17 cellular contexts compared by ENCODE assay signal in genomic region chr2:172943563-172943962, GRCh38.
DNase-seq lines count a peak whose midpoint lies in the region; ATAC-seq and TF ChIP-seq lines count a peak whose summit lies in the region.
"Had no signal": no experiment of that assay in that cellular context is flagged by ENCODE, and none has a peak within 500 bp of the region (broad histone marks: within the 10 kb centered on the region; RNA-seq: fewer than 3 reads in every experiment).

No MANE protein-coding gene starts in this region.

- peak; percentile 24 for DNase-seq in activated naive CD4-positive, alpha-beta T cell treated with anti-CD3 and anti-CD28 coated beads, Interleukin-2, amount 10 ng/mL, durations not matched to agents 7 days and 5 days
- DNase-seq in activated naive CD4-positive, alpha-beta T cell treated with anti-CD3 and anti-CD28 coated beads, Interleukin-2, amount 50 U/mL, for 16 hours = no peak
- peak; percentile 29 for DNase-seq in activated CD8-positive, alpha-beta T cell treated with anti-CD3 and anti-CD28 coated beads for 36 hours
- no peak for DNase-seq in NCI-H82 treated with DMSO at 0.1 percent for 48 hours (lab: John Stamatoyannopoulos, UW; ENCODE audit: unreplicated experiment)
- DNase-seq in tibial nerve (ENCODE audit: low spot score in 2 of 2) = no peak
- DNase-seq: ACHN; CD4-positive, alpha-beta memory T cell; GF-D8; KG1; NCI-H1105 treated with DMSO at 0.1 percent for 48 hours; NCI-H2029; NCI-H2171 treated with DMSO at 0.1 percent for 48 hours; NCI-H510A; SIG-M5 had no signal

- H2AFZ ChIP-seq in parathyroid adenoma = peak overlapping the region; percentile 17

- H3K27ac Mint-ChIP-seq in activated naive CD4-positive, alpha-beta T cell treated with anti-CD3 and anti-CD28 coated beads, Interleukin-2, amount 10 ng/mL, durations not matched to agents 7 days and 5 days = peak overlapping the region; percentile 55
- H3K27ac Mint-ChIP-seq in activated CD8-positive, alpha-beta T cell treated with anti-CD3 and anti-CD28 coated beads for 36 hours = peak overlapping the region; percentile 81
- H3K27ac Mint-ChIP-seq: CD4-positive, alpha-beta memory T cell had no signal

- peaks cover 14% of the 10 kb centered on the region for H3K27me3 Mint-ChIP-seq in activated naive CD4-positive, alpha-beta T cell treated with anti-CD3 and anti-CD28 coated beads, Interleukin-2, amount 10 ng/mL, durations not matched to agents 7 days and 5 days
- H3K27me3 Mint-ChIP-seq in activated CD8-positive, alpha-beta T cell treated with anti-CD3 and anti-CD28 coated beads for 36 hours = peaks cover 2% of the 10 kb centered on the region

- intact Hi-C loops in activated CD8-positive, alpha-beta T cell treated with anti-CD3 and anti-CD28 coated beads for 36 hours (cut with micrococcal nuclease) = no loop called here

- ATAC-seq in activated CD8-positive, alpha-beta T cell treated with anti-CD3 and anti-CD28 coated beads for 36 hours = peak; percentile 68
- no peak for ATAC-seq in GM19463 (IDR thresholded peaks at IDR 0.05; ENCODE audit: unreplicated experiment)

- H3K4me3 Mint-ChIP-seq in activated naive CD4-positive, alpha-beta T cell treated with anti-CD3 and anti-CD28 coated beads, Interleukin-2, amount 10 ng/mL, durations not matched to agents 7 days and 5 days = no peak overlapping the region
- peak overlapping the region; percentile 48 for H3K4me3 Mint-ChIP-seq in activated CD8-positive, alpha-beta T cell treated with anti-CD3 and anti-CD28 coated beads for 36 hours

- CTCF ChIA-PET in activated naive CD4-positive, alpha-beta T cell treated with anti-CD3 and anti-CD28 coated beads, Interleukin-2, amount 10 ng/mL, durations not matched to agents 7 days and 5 days (lab: Charles Lee) = interaction anchor here (1.1 kb wide), 1 partner anchor 84 kb away, joined by 5 read pairs; no protein-coding TSS in a partner anchor
- CTCF ChIA-PET in activated CD8-positive, alpha-beta T cell treated with anti-CD3 and anti-CD28 coated beads for 36 hours (lab: Charles Lee) = interaction anchor here (2.3 kb wide), 1 partner anchor 12 kb away, joined by 22 read pairs; no protein-coding TSS in a partner anchor

- H3K9me3 Mint-ChIP-seq in activated naive CD4-positive, alpha-beta T cell treated with anti-CD3 and anti-CD28 coated beads, Interleukin-2, amount 10 ng/mL, durations not matched to agents 7 days and 5 days = peaks cover 11% of the 10 kb centered on the region
- peaks cover 12% of the 10 kb centered on the region for H3K9me3 Mint-ChIP-seq in activated CD8-positive, alpha-beta T cell treated with anti-CD3 and anti-CD28 coated beads for 36 hours

- no peaks in the 10 kb centered on the region for H3K36me3 Mint-ChIP-seq in activated naive CD4-positive, alpha-beta T cell treated with anti-CD3 and anti-CD28 coated beads, Interleukin-2, amount 10 ng/mL, durations not matched to agents 7 days and 5 days
- peaks cover 6% of the 10 kb centered on the region for H3K36me3 Mint-ChIP-seq in activated CD8-positive, alpha-beta T cell treated with anti-CD3 and anti-CD28 coated beads for 36 hours (ENCODE audit: low read depth)
- H3K36me3 Mint-ChIP-seq: CD4-positive, alpha-beta memory T cell had no signal

- TF ChIP-seq CTCF in activated CD8-positive, alpha-beta T cell treated with anti-CD3 and anti-CD28 coated beads for 36 hours (IDR thresholded peaks at IDR 0.05) = no peak
- TF ChIP-seq CTCF in parathyroid adenoma (IDR thresholded peaks at IDR 0.05) (no peak), tibial nerve (IDR thresholded peaks at IDR 0.05) (no peak)

- no peak for TF ChIP-seq POLR2A in tibial nerve (IDR thresholded peaks at IDR 0.05)

- H3K4me3 ChIP-seq in parathyroid adenoma (ENCODE audit: low read depth, low read length) (no peak overlapping the region), tibial nerve (no peak overlapping the region)

- POLR2A ChIA-PET in activated CD8-positive, alpha-beta T cell treated with anti-CD3 and anti-CD28 coated beads for 36 hours (lab: Charles Lee) = no interaction called here

- H3K36me3 ChIP-seq in KOPT-K1 (ENCODE audit: insufficient read depth, low read length) (no peaks in the 10 kb centered on the region), parathyroid adenoma (ENCODE audit: control insufficient read depth, insufficient read depth, low read length) (no peaks in the 10 kb centered on the region), tibial nerve (no peaks in the 10 kb centered on the region)

- H3K27me3 ChIP-seq in parathyroid adenoma (ENCODE audit: control insufficient read depth, insufficient read depth, low read length) (no peaks in the 10 kb centered on the region), tibial nerve (peaks cover 0 to 4% of the 10 kb centered on the region in 2 donors)

- no peak overlapping the region for H3K9ac ChIP-seq in parathyroid adenoma

- no peak for TF ChIP-seq EP300 in tibial nerve (IDR thresholded peaks at IDR 0.05)

- H3K27ac ChIP-seq in KOPT-K1 (ENCODE audit: low read depth, low read length, poor library complexity, severe bottlenecking) = peak overlapping the region; percentile 76
- no peak overlapping the region for H3K27ac ChIP-seq in parathyroid adenoma
- H3K27ac ChIP-seq in tibial nerve = no peak overlapping the region

- H3K4me2 ChIP-seq in parathyroid adenoma (ENCODE audit: low read length) = no peak overlapping the region

- H3K79me2 ChIP-seq in parathyroid adenoma = no peaks in the 10 kb centered on the region

- peaks cover 11% of the 10 kb centered on the region for H3K9me3 ChIP-seq in KOPT-K1 (ENCODE audit: insufficient read depth, low read length, poor library complexity, severe bottlenecking)
- H3K9me3 ChIP-seq in parathyroid adenoma (ENCODE audit: control insufficient read depth, low read length) = no peaks in the 10 kb centered on the region
- H3K9me3 ChIP-seq in tibial nerve = no peaks in the 10 kb centered on the region

- 77% methylated on average over 3 of the region's 3 CpGs for WGBS in tibial nerve, 2 donors

- H3K4me1 ChIP-seq in parathyroid adenoma = peaks cover 5% of the 10 kb centered on the region
- H3K4me1 ChIP-seq in tibial nerve = no peaks in the 10 kb centered on the region

- H3K4me1 Mint-ChIP-seq in activated naive CD4-positive, alpha-beta T cell treated with anti-CD3 and anti-CD28 coated beads, Interleukin-2, amount 10 ng/mL, durations not matched to agents 7 days and 5 days = peaks cover 27% of the 10 kb centered on the region
- peaks cover 30% of the 10 kb centered on the region for H3K4me1 Mint-ChIP-seq in activated CD8-positive, alpha-beta T cell treated with anti-CD3 and anti-CD28 coated beads for 36 hours (ENCODE audit: low read depth)

Comparison
In these comparisons a context has a peak if more than half of its experiments do, and no peak if none do; other contexts are left out.
1. DNase-seq: peak in activated naive CD4-positive, alpha-beta T cell treated with anti-CD3 and anti-CD28 coated beads, Interleukin-2, amount 10 ng/mL, durations not matched to agents 7 days and 5 days (single experiment) and activated CD8-positive, alpha-beta T cell treated with anti-CD3 and anti-CD28 coated beads for 36 hours (single experiment); none in activated naive CD4-positive, alpha-beta T cell treated with anti-CD3 and anti-CD28 coated beads, Interleukin-2, amount 50 U/mL, for 16 hours (single experiment), NCI-H82 treated with DMSO at 0.1 percent for 48 hours (single experiment) and tibial nerve (0 of 2).